2 cellular contexts compared by ENCODE assay signal in the genomic region with DNA sequence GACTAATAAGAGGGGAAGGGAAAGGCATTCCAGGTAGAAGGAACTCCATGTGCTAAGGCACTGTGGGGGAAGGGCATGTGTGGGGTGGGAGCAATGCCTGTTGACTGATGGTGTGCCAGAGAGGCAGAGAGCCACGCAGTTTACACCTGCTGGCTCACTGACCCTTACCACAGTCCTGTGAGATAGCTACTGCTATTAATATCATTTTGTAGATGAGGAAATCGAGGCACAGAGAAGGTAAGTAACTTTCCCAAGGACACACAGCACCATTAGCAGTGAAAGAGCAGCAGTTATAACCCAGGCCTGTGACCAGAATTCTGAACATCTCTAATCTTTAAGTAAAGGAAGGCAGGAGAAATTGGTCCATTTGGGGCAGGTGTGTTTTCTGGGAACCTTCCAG.
TF ChIP-seq lines count a peak whose summit lies in the region.

No MANE protein-coding gene starts in this region.

TF ChIP-seq in HEK293, 187 proteins besides CTCF, POLR2A, EP300 and RAD21 (continued from another document):
- TF ChIP-seq, protein P1, sequence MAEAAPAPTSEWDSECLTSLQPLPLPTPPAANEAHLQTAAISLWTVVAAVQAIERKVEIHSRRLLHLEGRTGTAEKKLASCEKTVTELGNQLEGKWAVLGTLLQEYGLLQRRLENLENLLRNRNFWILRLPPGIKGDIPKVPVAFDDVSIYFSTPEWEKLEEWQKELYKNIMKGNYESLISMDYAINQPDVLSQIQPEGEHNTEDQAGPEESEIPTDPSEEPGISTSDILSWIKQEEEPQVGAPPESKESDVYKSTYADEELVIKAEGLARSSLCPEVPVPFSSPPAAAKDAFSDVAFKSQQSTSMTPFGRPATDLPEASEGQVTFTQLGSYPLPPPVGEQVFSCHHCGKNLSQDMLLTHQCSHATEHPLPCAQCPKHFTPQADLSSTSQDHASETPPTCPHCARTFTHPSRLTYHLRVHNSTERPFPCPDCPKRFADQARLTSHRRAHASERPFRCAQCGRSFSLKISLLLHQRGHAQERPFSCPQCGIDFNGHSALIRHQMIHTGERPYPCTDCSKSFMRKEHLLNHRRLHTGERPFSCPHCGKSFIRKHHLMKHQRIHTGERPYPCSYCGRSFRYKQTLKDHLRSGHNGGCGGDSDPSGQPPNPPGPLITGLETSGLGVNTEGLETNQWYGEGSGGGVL (tag by site-specific recombination; IDR thresholded peaks at IDR 0.05): no peak

TF ChIP-seq in K562, 482 proteins besides CTCF, POLR2A, EP300 and RAD21 (continued from another document):
- no peak for TF ChIP-seq E4F1 (CRISPR knock-in tag; IDR thresholded peaks at IDR 0.05; ENCODE audit: borderline replicate concordance)
- TF ChIP-seq ZNF511 (CRISPR knock-in tag; IDR thresholded peaks at IDR 0.05): no peak
- TF ChIP-seq ZNF785 (CRISPR knock-in tag; IDR thresholded peaks at IDR 0.05): no peak
- peak; percentile 43; the same call in 1 of the 2 replicates for TF ChIP-seq PTBP1 (IDR thresholded peaks at IDR 0.05; ENCODE audit: low read depth, low read length)
- TF ChIP-seq MTF1 (CRISPR knock-in tag; IDR thresholded peaks at IDR 0.05; ENCODE audit: borderline replicate concordance): no peak
- TF ChIP-seq HDAC2 (IDR thresholded peaks at IDR 0.05): peak; percentile 59; the same call in 1 of the 2 replicates
- peak; percentile 56 to 81 for TF ChIP-seq KDM1A (IDR thresholded peaks at IDR 0.05)
- TF ChIP-seq NCOA2 (IDR thresholded peaks at IDR 0.05; ENCODE audit: partially characterized antibody in 2 of 2): no peak
- peak; percentile 88 for TF ChIP-seq ZFP36 (IDR thresholded peaks at IDR 0.05; ENCODE audit: low read depth, low read length, partially characterized antibody)
- TF ChIP-seq RCOR1 (IDR thresholded peaks at IDR 0.05; ENCODE audit: borderline replicate concordance in 1 of 2, low read depth in 2 of 2, low read length in 2 of 2): peak in 1 of 2 experiments; percentile 37; a peak in 1 of 4 replicates
- no peak for TF ChIP-seq MTA1 (IDR thresholded peaks at IDR 0.05; ENCODE audit: borderline replicate concordance)
- TF ChIP-seq TEAD1 (CRISPR knock-in tag; IDR thresholded peaks at IDR 0.05): no peak
- TF ChIP-seq ZNF609 (CRISPR knock-in tag; IDR thresholded peaks at IDR 0.05; ENCODE audit: borderline replicate concordance): no peak
- no peak for TF ChIP-seq ILK (tag; IDR thresholded peaks at IDR 0.05; ENCODE audit: borderline replicate concordance, low read depth)
- no peak for TF ChIP-seq ZNF175 (CRISPR knock-in tag; IDR thresholded peaks at IDR 0.05; ENCODE audit: low read depth)
- no peak for TF ChIP-seq ZNF23 (CRISPR knock-in tag; IDR thresholded peaks at IDR 0.05)
- no peak for TF ChIP-seq ZNF77 (CRISPR knock-in tag; IDR thresholded peaks at IDR 0.05)
- peak; percentile 92 for TF ChIP-seq SMARCA5 (IDR thresholded peaks at IDR 0.05)
- TF ChIP-seq NKRF (IDR thresholded peaks at IDR 0.05; ENCODE audit: borderline replicate concordance): no peak
- no peak for TF ChIP-seq ZNF217 (CRISPR knock-in tag; IDR thresholded peaks at IDR 0.05)
- no peak for TF ChIP-seq ZNF699 (CRISPR knock-in tag; IDR thresholded peaks at IDR 0.05; ENCODE audit: insufficient replicate concordance)
- TF ChIP-seq, protein P2, sequence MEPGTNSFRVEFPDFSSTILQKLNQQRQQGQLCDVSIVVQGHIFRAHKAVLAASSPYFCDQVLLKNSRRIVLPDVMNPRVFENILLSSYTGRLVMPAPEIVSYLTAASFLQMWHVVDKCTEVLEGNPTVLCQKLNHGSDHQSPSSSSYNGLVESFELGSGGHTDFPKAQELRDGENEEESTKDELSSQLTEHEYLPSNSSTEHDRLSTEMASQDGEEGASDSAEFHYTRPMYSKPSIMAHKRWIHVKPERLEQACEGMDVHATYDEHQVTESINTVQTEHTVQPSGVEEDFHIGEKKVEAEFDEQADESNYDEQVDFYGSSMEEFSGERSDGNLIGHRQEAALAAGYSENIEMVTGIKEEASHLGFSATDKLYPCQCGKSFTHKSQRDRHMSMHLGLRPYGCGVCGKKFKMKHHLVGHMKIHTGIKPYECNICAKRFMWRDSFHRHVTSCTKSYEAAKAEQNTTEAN (CRISPR knock-in tag; IDR thresholded peaks at IDR 0.05): no peak
- TF ChIP-seq FOSL1 (tag; conservative IDR thresholded peaks at IDR 0.05): no peak
- TF ChIP-seq, protein P3, sequence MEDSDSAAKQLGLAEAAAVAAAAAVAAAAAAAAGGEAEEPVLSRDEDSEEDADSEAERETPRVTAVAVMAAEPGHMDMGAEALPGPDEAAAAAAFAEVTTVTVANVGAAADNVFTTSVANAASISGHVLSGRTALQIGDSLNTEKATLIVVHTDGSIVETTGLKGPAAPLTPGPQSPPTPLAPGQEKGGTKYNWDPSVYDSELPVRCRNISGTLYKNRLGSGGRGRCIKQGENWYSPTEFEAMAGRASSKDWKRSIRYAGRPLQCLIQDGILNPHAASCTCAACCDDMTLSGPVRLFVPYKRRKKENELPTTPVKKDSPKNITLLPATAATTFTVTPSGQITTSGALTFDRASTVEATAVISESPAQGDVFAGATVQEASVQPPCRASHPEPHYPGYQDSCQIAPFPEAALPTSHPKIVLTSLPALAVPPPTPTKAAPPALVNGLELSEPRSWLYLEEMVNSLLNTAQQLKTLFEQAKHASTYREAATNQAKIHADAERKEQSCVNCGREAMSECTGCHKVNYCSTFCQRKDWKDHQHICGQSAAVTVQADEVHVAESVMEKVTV (CRISPR knock-in tag; IDR thresholded peaks at IDR 0.05): no peak
- TF ChIP-seq U2AF2 (optimal IDR thresholded peaks at IDR 0.05; ENCODE audit: low read depth, low read length): no peak
- TF ChIP-seq, protein P4, sequence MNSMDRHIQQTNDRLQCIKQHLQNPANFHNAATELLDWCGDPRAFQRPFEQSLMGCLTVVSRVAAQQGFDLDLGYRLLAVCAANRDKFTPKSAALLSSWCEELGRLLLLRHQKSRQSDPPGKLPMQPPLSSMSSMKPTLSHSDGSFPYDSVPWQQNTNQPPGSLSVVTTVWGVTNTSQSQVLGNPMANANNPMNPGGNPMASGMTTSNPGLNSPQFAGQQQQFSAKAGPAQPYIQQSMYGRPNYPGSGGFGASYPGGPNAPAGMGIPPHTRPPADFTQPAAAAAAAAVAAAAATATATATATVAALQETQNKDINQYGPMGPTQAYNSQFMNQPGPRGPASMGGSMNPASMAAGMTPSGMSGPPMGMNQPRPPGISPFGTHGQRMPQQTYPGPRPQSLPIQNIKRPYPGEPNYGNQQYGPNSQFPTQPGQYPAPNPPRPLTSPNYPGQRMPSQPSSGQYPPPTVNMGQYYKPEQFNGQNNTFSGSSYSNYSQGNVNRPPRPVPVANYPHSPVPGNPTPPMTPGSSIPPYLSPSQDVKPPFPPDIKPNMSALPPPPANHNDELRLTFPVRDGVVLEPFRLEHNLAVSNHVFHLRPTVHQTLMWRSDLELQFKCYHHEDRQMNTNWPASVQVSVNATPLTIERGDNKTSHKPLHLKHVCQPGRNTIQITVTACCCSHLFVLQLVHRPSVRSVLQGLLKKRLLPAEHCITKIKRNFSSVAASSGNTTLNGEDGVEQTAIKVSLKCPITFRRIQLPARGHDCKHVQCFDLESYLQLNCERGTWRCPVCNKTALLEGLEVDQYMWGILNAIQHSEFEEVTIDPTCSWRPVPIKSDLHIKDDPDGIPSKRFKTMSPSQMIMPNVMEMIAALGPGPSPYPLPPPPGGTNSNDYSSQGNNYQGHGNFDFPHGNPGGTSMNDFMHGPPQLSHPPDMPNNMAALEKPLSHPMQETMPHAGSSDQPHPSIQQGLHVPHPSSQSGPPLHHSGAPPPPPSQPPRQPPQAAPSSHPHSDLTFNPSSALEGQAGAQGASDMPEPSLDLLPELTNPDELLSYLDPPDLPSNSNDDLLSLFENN (IDR thresholded peaks at IDR 0.05; ENCODE audit: low read depth in 2 of 2, low read length in 2 of 2): no peak
- no peak for TF ChIP-seq TBP (optimal IDR thresholded peaks at IDR 0.05; ENCODE audit: low read depth, low read length)
- TF ChIP-seq CEBPG (CRISPR knock-in tag; IDR thresholded peaks at IDR 0.05): no peak
- no peak for TF ChIP-seq CEBPG (tag; conservative IDR thresholded peaks at IDR 0.05 in 1 of 2, IDR thresholded peaks at IDR 0.05 in 1 of 2)
TF ChIP-seq in K562: peak in this region for 8.
